Comparison of ENCODE assay signal across 2 cellular contexts in genomic region chr6:106318851-106319250, GRCh38.
TF ChIP-seq lines count a peak whose summit lies in the region.

No MANE protein-coding gene starts in this region.

TF ChIP-seq in GM12878, 131 proteins besides CTCF, POLR2A, EP300 and RAD21:
- TF ChIP-seq NR2C2 (IDR thresholded peaks at IDR 0.05; ENCODE audit: borderline replicate concordance, control insufficient read depth, insufficient read length, low read depth) (no peak), IKZF1 (conservative IDR thresholded peaks at IDR 0.05) (no peak), IKZF2 (IDR thresholded peaks at IDR 0.05) (no peak), WRNIP1 (IDR thresholded peaks at IDR 0.05; ENCODE audit: borderline replicate concordance, low read depth, low read length) (no peak), SKIL (IDR thresholded peaks at IDR 0.05; ENCODE audit: low read depth, poor library complexity, severe bottlenecking) (no peak), MXI1 (IDR thresholded peaks at IDR 0.05; ENCODE audit: low read depth, low read length) (no peak), PKNOX1 (IDR thresholded peaks at IDR 0.05) (no peak), BCL11A (IDR thresholded peaks at IDR 0.05; ENCODE audit: low read depth, low read length) (no peak), YY1 (IDR thresholded peaks at IDR 0.05; ENCODE audit: low read depth, low read length) (no peak), CHD4 (IDR thresholded peaks at IDR 0.05) (no peak), SIX5 (IDR thresholded peaks at IDR 0.05; ENCODE audit: low read depth, low read length, severe bottlenecking) (no peak), SMC3 (IDR thresholded peaks at IDR 0.05; ENCODE audit: borderline replicate concordance, low read length) (no peak), USF2 (IDR thresholded peaks at IDR 0.05; ENCODE audit: borderline replicate concordance, low read depth, low read length) (no peak), POLR2AphosphoS2 (IDR thresholded peaks at IDR 0.05; ENCODE audit: low read depth, low read length) (no peak), RELA (IDR thresholded peaks at IDR 0.05; ENCODE audit: borderline replicate concordance, partially characterized antibody) (no peak), RUNX3 (IDR thresholded peaks at IDR 0.05; ENCODE audit: low read length) (no peak)

TF ChIP-seq in WTC11, 78 proteins besides CTCF, POLR2A, EP300 and RAD21:
- TF ChIP-seq ETV6 (CRISPR knock-in tag; IDR thresholded peaks at IDR 0.05) (no peak), CBFB (CRISPR knock-in tag; IDR thresholded peaks at IDR 0.05; ENCODE audit: low read depth) (no peak), MYBL2 (CRISPR knock-in tag; IDR thresholded peaks at IDR 0.05) (no peak), ZNF317 (CRISPR knock-in tag; IDR thresholded peaks at IDR 0.05; ENCODE audit: borderline replicate concordance, low read depth) (no peak), ELF4 (CRISPR knock-in tag; IDR thresholded peaks at IDR 0.05; ENCODE audit: low read depth) (no peak), ZNF219 (CRISPR knock-in tag; IDR thresholded peaks at IDR 0.05; ENCODE audit: borderline replicate concordance) (no peak), RELA (CRISPR knock-in tag; IDR thresholded peaks at IDR 0.05; ENCODE audit: borderline replicate concordance) (no peak), EMX1 (CRISPR knock-in tag; IDR thresholded peaks at IDR 0.05) (no peak), ZSCAN18 (CRISPR knock-in tag; IDR thresholded peaks at IDR 0.05) (no peak), HMGXB4 (CRISPR knock-in tag; IDR thresholded peaks at IDR 0.05) (no peak), ATF1 (CRISPR knock-in tag; IDR thresholded peaks at IDR 0.05) (no peak), FOXJ3 (CRISPR knock-in tag; IDR thresholded peaks at IDR 0.05; ENCODE audit: borderline replicate concordance) (no peak)
TF ChIP-seq in WTC11: peak in this region for 0.
